In the genomic region with DNA sequence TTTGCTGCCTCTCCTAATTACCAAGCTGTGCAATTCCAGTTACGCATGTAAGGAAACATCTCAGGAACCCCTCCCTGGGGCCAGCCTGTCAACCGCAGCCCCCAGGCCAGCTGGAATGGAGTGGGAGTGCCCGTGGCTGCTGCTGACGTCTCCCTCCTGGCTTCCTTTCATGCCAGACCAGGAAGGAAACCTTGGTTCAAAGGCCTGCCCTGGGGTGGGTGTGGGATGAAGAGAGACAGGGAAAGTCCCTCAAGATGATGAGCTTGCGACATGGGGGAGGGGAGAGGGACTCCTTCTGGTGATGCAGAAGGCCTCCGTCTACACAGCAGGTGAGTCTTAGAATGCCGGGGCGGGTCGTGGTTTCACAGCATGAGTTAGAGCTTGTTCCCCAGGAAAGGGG, we compare ENCODE assay signal across 10 cellular contexts. TPM values are rescaled to one million over a fixed set of nuclear protein-coding genes. Genes with fewer than 3 reads are reported as not detected.
DNase-seq lines count a peak whose midpoint lies in the region; TF ChIP-seq lines count a peak whose summit lies in the region.
"Had no signal": no experiment of that assay in that cellular context is flagged by ENCODE, and none has a peak within 500 bp of the region (broad histone marks: within the 10 kb centered on the region; RNA-seq: fewer than 3 reads in every experiment).

No MANE protein-coding gene starts in this region.

- H3K4me3 ChIP-seq in hepatocyte, result no peak overlapping the region

- H3K9me3 ChIP-seq in hepatocyte (ENCODE audit: low read depth), result no peaks in the 10 kb centered on the region

- no peaks in the 10 kb centered on the region for H3K79me2 ChIP-seq in hepatocyte

- H3K36me3 ChIP-seq in hepatocyte (replicated peaks; ENCODE audit: insufficient read depth, low read depth), result no peaks in the 10 kb centered on the region

- intact Hi-C loops in activated T-helper 1 cell treated with anti-CD3 and anti-CD28 coated beads, Interleukin-12 subunit alpha, Interleukin-12 subunit beta, Interleukin-2, Interleukin-4 antibody, amounts not matched to agents 30 ng/mL and 10 ng/mL and 1 ng/mL, durations not matched to agents 14 hours and 24 hours and 36 hours (cut with micrococcal nuclease), result loop anchor here (1.0 kb wide), 2 partner anchors 24 to 82 kb away; a partner anchor contains a TSS

- WGBS in hepatocyte (ENCODE audit: low lambda C conversion rate, missing lambda C conversion rate), result 62% methylated on average over 9 of the region's 9 CpGs

- peaks cover 84% of the 10 kb centered on the region for H3K4me1 Mint-ChIP-seq in activated T-helper 1 cell treated with anti-CD3 and anti-CD28 coated beads, Interleukin-12 subunit alpha, Interleukin-12 subunit beta, Interleukin-2, Interleukin-4 antibody, amounts not matched to agents 30 ng/mL and 10 ng/mL and 1 ng/mL, durations not matched to agents 14 hours and 24 hours and 36 hours (ENCODE audit: low read depth)
- H3K4me1 Mint-ChIP-seq in type B pancreatic cell (ENCODE audit: unreplicated experiment), result peaks cover 11% of the 10 kb centered on the region

- H3K27ac ChIP-seq in hepatocyte, result peak overlapping the region; percentile 68
- H3K27ac ChIP-seq: RWPE1 had no signal

- H3K27ac Mint-ChIP-seq in activated T-helper 1 cell treated with anti-CD3 and anti-CD28 coated beads, Interleukin-12 subunit alpha, Interleukin-12 subunit beta, Interleukin-2, Interleukin-4 antibody, amounts not matched to agents 30 ng/mL and 10 ng/mL and 1 ng/mL, durations not matched to agents 14 hours and 24 hours and 36 hours, result peak overlapping the region; percentile 78
- peak overlapping the region; percentile 99 for H3K27ac Mint-ChIP-seq in type B pancreatic cell
- H3K27ac Mint-ChIP-seq: CD8-positive, alpha-beta T cell had no signal

- no peaks in the 10 kb centered on the region for H3K9me3 Mint-ChIP-seq in activated T-helper 1 cell treated with anti-CD3 and anti-CD28 coated beads, Interleukin-12 subunit alpha, Interleukin-12 subunit beta, Interleukin-2, Interleukin-4 antibody, amounts not matched to agents 30 ng/mL and 10 ng/mL and 1 ng/mL, durations not matched to agents 14 hours and 24 hours and 36 hours
- no peaks in the 10 kb centered on the region for H3K9me3 Mint-ChIP-seq in type B pancreatic cell
- H3K9me3 Mint-ChIP-seq: CD8-positive, alpha-beta T cell had no signal

- peak; percentile 70 for DNase-seq in stimulated activated CD4-positive, alpha-beta T cell treated with anti-CD3 and anti-CD28 coated beads, Interleukin-12 subunit alpha, Interleukin-12 subunit beta, amount 100 ng/mL, for 4 hours
- DNase-seq in stimulated activated CD4-positive, alpha-beta T cell treated with anti-CD3 and anti-CD28 coated beads, Interleukin-2, amount 100 ng/mL, for 48 hours, result no peak
- peak; percentile 51 for DNase-seq in activated T-helper 1 cell treated with anti-CD3 and anti-CD28 coated beads, Interleukin-12 subunit alpha, Interleukin-12 subunit beta, Interleukin-2, Interleukin-4 antibody, amounts not matched to agents 30 ng/mL and 10 ng/mL and 1 ng/mL, durations not matched to agents 14 hours and 24 hours and 36 hours (ENCODE audit: low spot score)
- DNase-seq in hepatocyte (ENCODE audit: low spot score), result peak; percentile 51
- DNase-seq in type B pancreatic cell (ENCODE audit: extremely low spot score, unreplicated experiment), result no peak
- DNase-seq in GM19238 (ENCODE audit: insufficient read length, low spot score), result no peak
- no peak for DNase-seq in hippocampal formation (lab: John Stamatoyannopoulos, UW)
- no peak for DNase-seq in superior temporal gyrus (ENCODE audit: extremely low spot score)
- DNase-seq: CD8-positive, alpha-beta T cell had no signal

- H3K36me3 Mint-ChIP-seq in activated T-helper 1 cell treated with anti-CD3 and anti-CD28 coated beads, Interleukin-12 subunit alpha, Interleukin-12 subunit beta, Interleukin-2, Interleukin-4 antibody, amounts not matched to agents 30 ng/mL and 10 ng/mL and 1 ng/mL, durations not matched to agents 14 hours and 24 hours and 36 hours (ENCODE audit: low read depth), result no peaks in the 10 kb centered on the region
- H3K36me3 Mint-ChIP-seq in type B pancreatic cell, result no peaks in the 10 kb centered on the region
- H3K36me3 Mint-ChIP-seq: CD8-positive, alpha-beta T cell had no signal

- H3K4me3 Mint-ChIP-seq in activated T-helper 1 cell treated with anti-CD3 and anti-CD28 coated beads, Interleukin-12 subunit alpha, Interleukin-12 subunit beta, Interleukin-2, Interleukin-4 antibody, amounts not matched to agents 30 ng/mL and 10 ng/mL and 1 ng/mL, durations not matched to agents 14 hours and 24 hours and 36 hours, result peak overlapping the region; percentile 20
- peak overlapping the region; percentile 65 for H3K4me3 Mint-ChIP-seq in type B pancreatic cell
- H3K4me3 Mint-ChIP-seq: CD8-positive, alpha-beta T cell had no signal

- TF ChIP-seq CTCF in hepatocyte (IDR thresholded peaks at IDR 0.05; ENCODE audit: poor library complexity) (no peak), type B pancreatic cell (conservative IDR thresholded peaks at IDR 0.05) (no peak)

- H4K20me1 ChIP-seq in hepatocyte (ENCODE audit: insufficient read depth, poor library complexity, severe bottlenecking), result no peaks in the 10 kb centered on the region

- no peak overlapping the region for H2AFZ ChIP-seq in hepatocyte

- H3K9me2 ChIP-seq in hepatocyte (replicated peaks; ENCODE audit: insufficient read depth), result no peaks in the 10 kb centered on the region

- H3K4me1 ChIP-seq in hepatocyte (ENCODE audit: insufficient read depth), result no peaks in the 10 kb centered on the region

- no peaks in the 10 kb centered on the region for H3K27me3 Mint-ChIP-seq in activated T-helper 1 cell treated with anti-CD3 and anti-CD28 coated beads, Interleukin-12 subunit alpha, Interleukin-12 subunit beta, Interleukin-2, Interleukin-4 antibody, amounts not matched to agents 30 ng/mL and 10 ng/mL and 1 ng/mL, durations not matched to agents 14 hours and 24 hours and 36 hours (ENCODE audit: insufficient read depth)
- H3K27me3 Mint-ChIP-seq in type B pancreatic cell, result no peaks in the 10 kb centered on the region

- H3K4me2 ChIP-seq in hepatocyte, result no peak overlapping the region

- H3K27me3 ChIP-seq in hepatocyte, result no peaks in the 10 kb centered on the region

RNA-seq across cellular contexts. Expression of a gene that starts 11.4 kb away (rescaled TPM):
- not detected in 2 replicates for total RNA-seq in activated T-helper 1 cell treated with anti-CD3 and anti-CD28 coated beads, Interleukin-12 subunit alpha, Interleukin-12 subunit beta, Interleukin-2, Interleukin-4 antibody, amounts not matched to agents 30 ng/mL and 10 ng/mL and 1 ng/mL, durations not matched to agents 14 hours and 24 hours and 36 hours
- total RNA-seq in hepatocyte (0.80 and 2.4 TPM in 2 replicates), type B pancreatic cell (ENCODE audit: low replicate concordance) (0.80 and 1.0 TPM in 2 replicates)
- 1.5 and 2.6 TPM in 2 replicates for polyA plus RNA-seq in hepatocyte
- total RNA-seq: CD8-positive, alpha-beta T cell had no signal

RNA-seq across cellular contexts. Expression of a gene that starts 54.9 kb away (rescaled TPM):
- 102 TPM in 2 replicates for total RNA-seq in activated T-helper 1 cell treated with anti-CD3 and anti-CD28 coated beads, Interleukin-12 subunit alpha, Interleukin-12 subunit beta, Interleukin-2, Interleukin-4 antibody, amounts not matched to agents 30 ng/mL and 10 ng/mL and 1 ng/mL, durations not matched to agents 14 hours and 24 hours and 36 hours
- 9.5 and 12.0 TPM in 2 replicates for total RNA-seq in hepatocyte
- 2.4 and 4.6 TPM in 2 replicates for polyA plus RNA-seq in hepatocyte
- 6.3 and 11.2 TPM in 2 replicates for total RNA-seq in type B pancreatic cell (ENCODE audit: low replicate concordance)

Comparison
In these comparisons a context has a peak if more than half of its experiments do, and no peak if none do; other contexts are left out.
1. DNase-seq: peak in stimulated activated CD4-positive, alpha-beta T cell treated with anti-CD3 and anti-CD28 coated beads, Interleukin-12 subunit alpha, Interleukin-12 subunit beta, amount 100 ng/mL, for 4 hours (single experiment), activated T-helper 1 cell treated with anti-CD3 and anti-CD28 coated beads, Interleukin-12 subunit alpha, Interleukin-12 subunit beta, Interleukin-2, Interleukin-4 antibody, amounts not matched to agents 30 ng/mL and 10 ng/mL and 1 ng/mL, durations not matched to agents 14 hours and 24 hours and 36 hours (single experiment) and hepatocyte (single experiment); none in stimulated activated CD4-positive, alpha-beta T cell treated with anti-CD3 and anti-CD28 coated beads, Interleukin-2, amount 100 ng/mL, for 48 hours (0 of 2), type B pancreatic cell (single experiment), GM19238 (single experiment), hippocampal formation (0 of 2) and superior temporal gyrus (single experiment).